28 cellular contexts compared by ENCODE assay signal in the genomic region with DNA sequence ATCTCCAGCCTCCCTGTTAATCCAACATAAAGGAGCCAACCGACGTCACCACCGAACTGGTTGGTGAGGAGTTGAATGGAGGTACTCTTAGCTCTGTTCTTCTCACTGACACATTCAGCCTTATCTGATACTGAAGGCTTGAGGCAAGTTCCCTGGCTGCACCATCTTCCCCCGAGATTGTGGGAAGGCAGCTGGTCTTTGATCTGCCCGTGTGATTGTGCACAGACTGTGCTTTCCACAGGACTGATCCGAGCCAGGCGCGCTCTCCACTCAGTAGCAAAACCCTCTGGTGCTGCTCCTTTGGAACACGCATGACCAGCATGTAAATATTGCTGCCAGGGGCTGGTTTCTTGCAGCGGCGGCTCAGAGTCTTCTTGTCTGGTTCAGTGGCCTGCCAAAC. TPM values are rescaled to one million over a fixed set of nuclear protein-coding genes. Genes with fewer than 3 reads are reported as not detected.
DNase-seq lines count a peak whose midpoint lies in the region; TF ChIP-seq lines count a peak whose summit lies in the region.
"Had no signal": no experiment of that assay in that cellular context is flagged by ENCODE, and none has a peak within 500 bp of the region (broad histone marks: within the 10 kb centered on the region; RNA-seq: fewer than 3 reads in every experiment).

No MANE protein-coding gene starts in this region.

- no peaks in the 10 kb centered on the region for H3K4me1 ChIP-seq in transverse colon
- H3K4me1 ChIP-seq: breast epithelium, colonic mucosa, HAP-1 had no signal

- H3K9me3 ChIP-seq in transverse colon: no peaks in the 10 kb centered on the region
- H3K9me3 ChIP-seq: breast epithelium, colonic mucosa, HAP-1 had no signal

- WGBS in transverse colon (ENCODE audit: low coverage in 1 of 2), 2 donors: 73% methylated on average over 11 of the region's 11 CpGs; no CpG with 5 or more reads in 1 of the 2 donors

- intact Hi-C loops in transverse colon (cut with DNase I; ENCODE audit: low total_unique reads): no loop called here

- in situ Hi-C loops in transverse colon (cut with MboI; ENCODE audit: low pct_ligation_motif_present in 1 of 4, low pct_unique_long_range_greater_than_20kb in 1 of 4, low sequenced_read_pairs in 3 of 4): no loop called here

- H3K4me3 ChIP-seq in fibroblast of the aortic adventitia (ENCODE audit: low read depth, low read length) (no peak overlapping the region), transverse colon (no peak overlapping the region)
- H3K4me3 ChIP-seq: breast epithelium, colonic mucosa, HAP-1, lung, skin epidermis had no signal

- H3K27ac ChIP-seq in transverse colon: no peak overlapping the region
- H3K27ac ChIP-seq: breast epithelium, colonic mucosa, skin epidermis had no signal

- TF ChIP-seq CTCF in fibroblast of the aortic adventitia (IDR thresholded peaks at IDR 0.05; ENCODE audit: insufficient read depth, low read length): no peak
- no peak for TF ChIP-seq CTCF in transverse colon (IDR thresholded peaks at IDR 0.05)

- H3K27me3 ChIP-seq in transverse colon: no peaks in the 10 kb centered on the region
- H3K27me3 ChIP-seq: colonic mucosa had no signal

- no peaks in the 10 kb centered on the region for H3K36me3 ChIP-seq in transverse colon
- H3K36me3 ChIP-seq: breast epithelium, colonic mucosa, HAP-1 had no signal

- DNase-seq in Ammon's horn (ENCODE audit: low spot score) (peak; percentile 17), RPMI7951 (ENCODE audit: low read depth) (peak; percentile 26), fibroblast of the aortic adventitia (ENCODE audit: low read depth) (peak; percentile 15), mucosa of gallbladder (ENCODE audit: low spot score) (peak; percentile 67), GF-D8 (lab: John Stamatoyannopoulos, UW) (no peak), inferior parietal cortex (ENCODE audit: extremely low spot score) (no peak), HuH-7.5 (ENCODE audit: low spot score) (no peak), transverse colon (no peak)
- DNase-seq: activated CD8-positive, alpha-beta T cell treated with anti-CD3 and anti-CD28 coated beads, Interleukin-2, amount 10 ng/mL, durations not matched to agents 7 days and 5 days; activated T-cell treated with anti-CD3 and anti-CD28 coated beads for 4 hours; colonic mucosa; COR-L47; DND-41; effector memory CD8-positive, alpha-beta T cell; foreskin melanocyte; Karpas-422; NCI-H2171 treated with DMSO at 0.1 percent for 48 hours; NCI-H69; nucleus accumbens; RPMI8226; stimulated activated CD4-positive, alpha-beta T cell treated with anti-CD3 and anti-CD28 coated beads, Interleukin-1b, Interleukin-23, amount 100 ng/mL, for 48 hours; substantia nigra; T1000 had no signal

- TF ChIP-seq POLR2A in transverse colon (IDR thresholded peaks at IDR 0.05): no peak

- no peak for TF ChIP-seq EP300 in transverse colon (IDR thresholded peaks at IDR 0.05; ENCODE audit: low read depth)

RNA-seq across cellular contexts. Expression of gene DLK1, which starts 30.1 kb away (rescaled TPM):
- not detected in 2 replicates for total RNA-seq in RPMI7951 (2014; rRNA removed; shearing (Covaris generic))
- total RNA-seq in fibroblast of the aortic adventitia (ENCODE audit: low replicate concordance) (0.09 TPM in 1 of 2 replicates, not detected in the other), mucosa of gallbladder (7.0 TPM), transverse colon (not detected)
- total RNA-seq: A673; activated CD8-positive, alpha-beta T cell treated with anti-CD3 and anti-CD28 coated beads, Interleukin-2, amount 10 ng/mL, durations not matched to agents 7 days and 5 days had no signal

Comparison
In these comparisons a context has a peak if more than half of its experiments do, and no peak if none do; other contexts are left out.
1. DNase-seq: peak in Ammon's horn (single experiment), RPMI7951 (single experiment), fibroblast of the aortic adventitia (single experiment) and mucosa of gallbladder (single experiment); none in GF-D8 (single experiment), inferior parietal cortex (single experiment), HuH-7.5 (single experiment) and transverse colon (single experiment).